Comparison of ENCODE assay signal across 16 cellular contexts in genomic region chr3:23165571-23165970, GRCh38.
DNase-seq lines count a peak whose midpoint lies in the region; ATAC-seq and TF ChIP-seq lines count a peak whose summit lies in the region.
"Had no signal": no experiment of that assay in that cellular context is flagged by ENCODE, and none has a peak within 500 bp of the region (broad histone marks: within the 10 kb centered on the region; RNA-seq: fewer than 3 reads in every experiment).

No MANE protein-coding gene starts in this region.

- ATAC-seq in RWPE2 (ENCODE audit: low read depth) (peak; percentile 77), GM18868 (IDR thresholded peaks at IDR 0.05; ENCODE audit: unreplicated experiment) (no peak), GM21737 (IDR thresholded peaks at IDR 0.05; ENCODE audit: unreplicated experiment) (no peak)
- ATAC-seq: A549; CD8-positive, alpha-beta T cell had no signal

- H3K36me3 ChIP-seq in RWPE2 (ENCODE audit: low read depth) = no peaks in the 10 kb centered on the region

- H3K4me3 ChIP-seq in RWPE2 (ENCODE audit: severe bottlenecking) = no peak overlapping the region
- H3K4me3 ChIP-seq: A549 had no signal

- no peak for TF ChIP-seq CTCF in RWPE2 (IDR thresholded peaks at IDR 0.05; ENCODE audit: poor library complexity, severe bottlenecking)

- no peaks in the 10 kb centered on the region for H3K9me3 ChIP-seq in RWPE2 (ENCODE audit: severe bottlenecking)
- H3K9me3 ChIP-seq: A549 had no signal

- H3K27ac ChIP-seq in RWPE2 (ENCODE audit: poor library complexity, severe bottlenecking) = no peak overlapping the region
- H3K27ac ChIP-seq: 22Rv1, A549, HL-60 had no signal

- DNase-seq in DMS53 (lab: John Stamatoyannopoulos, UW) (peak; percentile 8), DMS53 treated with DMSO at 0.1 percent for 48 hours (lab: John Stamatoyannopoulos, UW; ENCODE audit: unreplicated experiment) (no peak), RWPE2 (ENCODE audit: low spot score) (no peak), iris pigment epithelial cell (ENCODE audit: low read depth) (peak; percentile 11)
- no peak for DNase-seq in activated CD8-positive, alpha-beta memory T cell treated with anti-CD3 and anti-CD28 coated beads, Interleukin-2, amount 50 U/mL, for 4 hours
- DNase-seq: AML-193; CD8-positive, alpha-beta T cell; DMS 273 treated with DMSO at 0.1 percent for 48 hours; DMS79; GDM1; H9 had no signal

- H3K4me1 ChIP-seq in RWPE2 (ENCODE audit: insufficient read depth, poor library complexity, severe bottlenecking) = peaks cover 3% of the 10 kb centered on the region

- no peaks in the 10 kb centered on the region for H3K27me3 ChIP-seq in RWPE2 (ENCODE audit: insufficient read depth, poor library complexity, severe bottlenecking)

Comparison
In these comparisons a context has a peak if more than half of its experiments do, and no peak if none do; other contexts are left out.
1. DNase-seq: peak in DMS53 (single experiment) and iris pigment epithelial cell (single experiment); none in DMS53 treated with DMSO at 0.1 percent for 48 hours (single experiment), RWPE2 (single experiment) and activated CD8-positive, alpha-beta memory T cell treated with anti-CD3 and anti-CD28 coated beads, Interleukin-2, amount 50 U/mL, for 4 hours (single experiment).